ENCODE assay signal across 1 cellular context in the genomic region with DNA sequence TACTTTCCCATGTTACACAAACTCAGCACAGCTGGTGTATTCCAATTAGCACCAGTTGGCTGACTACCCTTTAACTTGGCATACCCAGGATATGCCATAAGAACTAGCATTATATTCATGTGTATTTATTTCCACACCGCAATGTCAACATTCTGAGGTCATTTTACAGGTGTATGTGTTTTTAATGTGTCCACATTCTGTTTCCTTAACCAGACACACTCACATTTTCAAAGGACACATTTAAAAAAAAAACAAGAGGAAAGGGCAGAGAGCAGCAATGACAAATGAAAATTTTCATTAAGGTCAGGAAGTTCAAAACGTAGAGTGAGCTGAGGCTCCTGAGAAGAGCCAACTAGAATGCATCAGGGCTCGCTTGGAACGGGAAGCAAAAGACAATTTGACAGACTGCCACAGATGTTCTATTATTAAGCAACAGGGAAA.
TF ChIP-seq lines count a peak whose summit lies in the region.

No MANE protein-coding gene starts in this region.

TF ChIP-seq in HepG2, 621 proteins besides CTCF, POLR2A, EP300 and RAD21 (continued from another document and continues in another):
- TF ChIP-seq, protein P1, sequence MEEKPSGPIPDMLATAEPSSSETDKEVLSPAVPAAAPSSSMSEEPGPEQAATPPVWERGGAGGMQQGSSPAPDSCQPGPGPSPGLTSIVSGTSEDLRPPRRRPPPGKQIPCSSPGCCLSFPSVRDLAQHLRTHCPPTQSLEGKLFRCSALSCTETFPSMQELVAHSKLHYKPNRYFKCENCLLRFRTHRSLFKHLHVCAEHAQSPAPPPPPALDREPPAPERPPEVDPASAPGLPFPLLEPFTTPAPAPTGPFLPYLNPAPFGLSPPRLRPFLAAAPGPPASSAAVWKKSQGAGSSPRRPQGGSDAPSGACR (CRISPR knock-in tag; IDR thresholded peaks at IDR 0.05), result no peak
- TF ChIP-seq JDP2 (CRISPR knock-in tag; IDR thresholded peaks at IDR 0.05; ENCODE audit: borderline replicate concordance) (no peak), HOXA5 (CRISPR knock-in tag; IDR thresholded peaks at IDR 0.05) (0 out of 2 replicates have a peak, but pooled peaks have one; percentile 49), PLRG1 (conservative IDR thresholded peaks at IDR 0.05) (no peak), MATR3 (CRISPR knock-in tag; IDR thresholded peaks at IDR 0.05) (no peak), ZNF34 (CRISPR knock-in tag; IDR thresholded peaks at IDR 0.05; ENCODE audit: borderline replicate concordance) (no peak), HDAC2 (CRISPR knock-in tag; IDR thresholded peaks at IDR 0.05) (no peak; the same call in 1 of the 2 replicates), ELF3 (CRISPR knock-in tag; IDR thresholded peaks at IDR 0.05) (peak; percentile 82; the same call in 1 of the 2 replicates), ZMYM2 (CRISPR knock-in tag; IDR thresholded peaks at IDR 0.05) (no peak), JUND (CRISPR knock-in tag; IDR thresholded peaks at IDR 0.05) (no peak), SMYD3 (CRISPR knock-in tag; IDR thresholded peaks at IDR 0.05) (no peak), ZNF30 (CRISPR knock-in tag; IDR thresholded peaks at IDR 0.05) (no peak), PHF5A (CRISPR knock-in tag; IDR thresholded peaks at IDR 0.05; ENCODE audit: low read depth, unreplicated experiment) (no peak), ZNF12 (CRISPR knock-in tag; IDR thresholded peaks at IDR 0.05) (no peak), HMG20A (CRISPR knock-in tag; IDR thresholded peaks at IDR 0.05; ENCODE audit: borderline replicate concordance) (peak; percentile 69; the same call in 1 of the 2 replicates), KDM5A (IDR thresholded peaks at IDR 0.05; ENCODE audit: borderline replicate concordance, low read length) (no peak), CEBPB (IDR thresholded peaks at IDR 0.05; ENCODE audit: borderline replicate concordance, low read depth, low read length) (no peak), ZNF780A (CRISPR knock-in tag; IDR thresholded peaks at IDR 0.05) (no peak), NBN (conservative IDR thresholded peaks at IDR 0.05) (no peak), ZNF841 (CRISPR knock-in tag; IDR thresholded peaks at IDR 0.05; ENCODE audit: borderline replicate concordance) (no peak), ZBTB7A (CRISPR knock-in tag; IDR thresholded peaks at IDR 0.05) (no peak), ZNF569 (CRISPR knock-in tag; IDR thresholded peaks at IDR 0.05; ENCODE audit: borderline replicate concordance) (no peak), TEAD2 (CRISPR knock-in tag; IDR thresholded peaks at IDR 0.05) (no peak), ZNF543 (CRISPR knock-in tag; IDR thresholded peaks at IDR 0.05) (no peak), ZNF207 (IDR thresholded peaks at IDR 0.05; ENCODE audit: borderline replicate concordance) (no peak), RXRA (CRISPR knock-in tag; IDR thresholded peaks at IDR 0.05) (no peak), ZNF382 (CRISPR knock-in tag; IDR thresholded peaks at IDR 0.05; ENCODE audit: borderline replicate concordance) (no peak), HDAC1 (CRISPR knock-in tag; IDR thresholded peaks at IDR 0.05) (peak; percentile 31; the same call in 1 of the 2 replicates), HHEX (CRISPR knock-in tag; IDR thresholded peaks at IDR 0.05) (no peak), CBX2 (IDR thresholded peaks at IDR 0.05; ENCODE audit: low read depth, low read length) (no peak), CBX2 (CRISPR knock-in tag; IDR thresholded peaks at IDR 0.05; ENCODE audit: low read depth) (no peak), ZNF567 (CRISPR knock-in tag; IDR thresholded peaks at IDR 0.05; ENCODE audit: borderline replicate concordance) (no peak), ZMYM3 (CRISPR knock-in tag; IDR thresholded peaks at IDR 0.05) (no peak), ZFAT (CRISPR knock-in tag; conservative IDR thresholded peaks at IDR 0.05) (no peak)
- TF ChIP-seq, protein P2, sequence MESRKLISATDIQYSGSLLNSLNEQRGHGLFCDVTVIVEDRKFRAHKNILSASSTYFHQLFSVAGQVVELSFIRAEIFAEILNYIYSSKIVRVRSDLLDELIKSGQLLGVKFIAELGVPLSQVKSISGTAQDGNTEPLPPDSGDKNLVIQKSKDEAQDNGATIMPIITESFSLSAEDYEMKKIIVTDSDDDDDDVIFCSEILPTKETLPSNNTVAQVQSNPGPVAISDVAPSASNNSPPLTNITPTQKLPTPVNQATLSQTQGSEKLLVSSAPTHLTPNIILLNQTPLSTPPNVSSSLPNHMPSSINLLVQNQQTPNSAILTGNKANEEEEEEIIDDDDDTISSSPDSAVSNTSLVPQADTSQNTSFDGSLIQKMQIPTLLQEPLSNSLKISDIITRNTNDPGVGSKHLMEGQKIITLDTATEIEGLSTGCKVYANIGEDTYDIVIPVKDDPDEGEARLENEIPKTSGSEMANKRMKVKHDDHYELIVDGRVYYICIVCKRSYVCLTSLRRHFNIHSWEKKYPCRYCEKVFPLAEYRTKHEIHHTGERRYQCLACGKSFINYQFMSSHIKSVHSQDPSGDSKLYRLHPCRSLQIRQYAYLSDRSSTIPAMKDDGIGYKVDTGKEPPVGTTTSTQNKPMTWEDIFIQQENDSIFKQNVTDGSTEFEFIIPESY (CRISPR knock-in tag; IDR thresholded peaks at IDR 0.05), result no peak
- TF ChIP-seq, protein P3, sequence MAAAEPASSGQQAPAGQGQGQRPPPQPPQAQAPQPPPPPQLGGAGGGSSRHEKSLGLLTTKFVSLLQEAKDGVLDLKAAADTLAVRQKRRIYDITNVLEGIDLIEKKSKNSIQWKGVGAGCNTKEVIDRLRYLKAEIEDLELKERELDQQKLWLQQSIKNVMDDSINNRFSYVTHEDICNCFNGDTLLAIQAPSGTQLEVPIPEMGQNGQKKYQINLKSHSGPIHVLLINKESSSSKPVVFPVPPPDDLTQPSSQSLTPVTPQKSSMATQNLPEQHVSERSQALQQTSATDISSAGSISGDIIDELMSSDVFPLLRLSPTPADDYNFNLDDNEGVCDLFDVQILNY (CRISPR knock-in tag; conservative IDR thresholded peaks at IDR 0.05), result no peak
- TF ChIP-seq, protein P4, sequence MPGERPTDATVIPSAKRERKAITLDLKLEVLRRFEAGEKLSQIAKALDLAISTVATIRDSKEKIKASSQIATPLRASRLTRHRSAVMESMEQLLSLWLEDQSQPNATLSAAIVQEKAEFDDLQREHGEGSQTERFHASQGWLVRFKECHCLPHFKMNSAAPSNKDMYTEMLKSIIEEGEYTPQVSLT (CRISPR knock-in tag; IDR thresholded peaks at IDR 0.05; ENCODE audit: borderline replicate concordance, low read depth), result no peak
- TF ChIP-seq, protein P5, sequence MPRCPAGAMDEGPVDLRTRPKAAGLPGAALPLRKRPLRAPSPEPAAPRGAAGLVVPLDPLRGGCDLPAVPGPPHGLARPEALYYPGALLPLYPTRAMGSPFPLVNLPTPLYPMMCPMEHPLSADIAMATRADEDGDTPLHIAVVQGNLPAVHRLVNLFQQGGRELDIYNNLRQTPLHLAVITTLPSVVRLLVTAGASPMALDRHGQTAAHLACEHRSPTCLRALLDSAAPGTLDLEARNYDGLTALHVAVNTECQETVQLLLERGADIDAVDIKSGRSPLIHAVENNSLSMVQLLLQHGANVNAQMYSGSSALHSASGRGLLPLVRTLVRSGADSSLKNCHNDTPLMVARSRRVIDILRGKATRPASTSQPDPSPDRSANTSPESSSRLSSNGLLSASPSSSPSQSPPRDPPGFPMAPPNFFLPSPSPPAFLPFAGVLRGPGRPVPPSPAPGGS (CRISPR knock-in tag; IDR thresholded peaks at IDR 0.05), result no peak
- TF ChIP-seq, protein P6, sequence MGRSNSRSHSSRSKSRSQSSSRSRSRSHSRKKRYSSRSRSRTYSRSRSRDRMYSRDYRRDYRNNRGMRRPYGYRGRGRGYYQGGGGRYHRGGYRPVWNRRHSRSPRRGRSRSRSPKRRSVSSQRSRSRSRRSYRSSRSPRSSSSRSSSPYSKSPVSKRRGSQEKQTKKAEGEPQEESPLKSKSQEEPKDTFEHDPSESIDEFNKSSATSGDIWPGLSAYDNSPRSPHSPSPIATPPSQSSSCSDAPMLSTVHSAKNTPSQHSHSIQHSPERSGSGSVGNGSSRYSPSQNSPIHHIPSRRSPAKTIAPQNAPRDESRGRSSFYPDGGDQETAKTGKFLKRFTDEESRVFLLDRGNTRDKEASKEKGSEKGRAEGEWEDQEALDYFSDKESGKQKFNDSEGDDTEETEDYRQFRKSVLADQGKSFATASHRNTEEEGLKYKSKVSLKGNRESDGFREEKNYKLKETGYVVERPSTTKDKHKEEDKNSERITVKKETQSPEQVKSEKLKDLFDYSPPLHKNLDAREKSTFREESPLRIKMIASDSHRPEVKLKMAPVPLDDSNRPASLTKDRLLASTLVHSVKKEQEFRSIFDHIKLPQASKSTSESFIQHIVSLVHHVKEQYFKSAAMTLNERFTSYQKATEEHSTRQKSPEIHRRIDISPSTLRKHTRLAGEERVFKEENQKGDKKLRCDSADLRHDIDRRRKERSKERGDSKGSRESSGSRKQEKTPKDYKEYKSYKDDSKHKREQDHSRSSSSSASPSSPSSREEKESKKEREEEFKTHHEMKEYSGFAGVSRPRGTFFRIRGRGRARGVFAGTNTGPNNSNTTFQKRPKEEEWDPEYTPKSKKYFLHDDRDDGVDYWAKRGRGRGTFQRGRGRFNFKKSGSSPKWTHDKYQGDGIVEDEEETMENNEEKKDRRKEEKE (IDR thresholded peaks at IDR 0.05), result no peak
- TF ChIP-seq, protein P7, sequence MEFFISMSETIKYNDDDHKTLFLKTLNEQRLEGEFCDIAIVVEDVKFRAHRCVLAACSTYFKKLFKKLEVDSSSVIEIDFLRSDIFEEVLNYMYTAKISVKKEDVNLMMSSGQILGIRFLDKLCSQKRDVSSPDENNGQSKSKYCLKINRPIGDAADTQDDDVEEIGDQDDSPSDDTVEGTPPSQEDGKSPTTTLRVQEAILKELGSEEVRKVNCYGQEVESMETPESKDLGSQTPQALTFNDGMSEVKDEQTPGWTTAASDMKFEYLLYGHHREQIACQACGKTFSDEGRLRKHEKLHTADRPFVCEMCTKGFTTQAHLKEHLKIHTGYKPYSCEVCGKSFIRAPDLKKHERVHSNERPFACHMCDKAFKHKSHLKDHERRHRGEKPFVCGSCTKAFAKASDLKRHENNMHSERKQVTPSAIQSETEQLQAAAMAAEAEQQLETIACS (CRISPR knock-in tag; IDR thresholded peaks at IDR 0.05), result no peak
- TF ChIP-seq, protein P8, sequence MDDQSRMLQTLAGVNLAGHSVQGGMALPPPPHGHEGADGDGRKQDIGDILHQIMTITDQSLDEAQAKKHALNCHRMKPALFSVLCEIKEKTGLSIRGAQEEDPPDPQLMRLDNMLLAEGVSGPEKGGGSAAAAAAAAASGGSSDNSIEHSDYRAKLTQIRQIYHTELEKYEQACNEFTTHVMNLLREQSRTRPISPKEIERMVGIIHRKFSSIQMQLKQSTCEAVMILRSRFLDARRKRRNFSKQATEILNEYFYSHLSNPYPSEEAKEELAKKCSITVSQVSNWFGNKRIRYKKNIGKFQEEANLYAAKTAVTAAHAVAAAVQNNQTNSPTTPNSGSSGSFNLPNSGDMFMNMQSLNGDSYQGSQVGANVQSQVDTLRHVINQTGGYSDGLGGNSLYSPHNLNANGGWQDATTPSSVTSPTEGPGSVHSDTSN (CRISPR knock-in tag; IDR thresholded peaks at IDR 0.05; ENCODE audit: borderline replicate concordance), result no peak
- TF ChIP-seq, protein P9, sequence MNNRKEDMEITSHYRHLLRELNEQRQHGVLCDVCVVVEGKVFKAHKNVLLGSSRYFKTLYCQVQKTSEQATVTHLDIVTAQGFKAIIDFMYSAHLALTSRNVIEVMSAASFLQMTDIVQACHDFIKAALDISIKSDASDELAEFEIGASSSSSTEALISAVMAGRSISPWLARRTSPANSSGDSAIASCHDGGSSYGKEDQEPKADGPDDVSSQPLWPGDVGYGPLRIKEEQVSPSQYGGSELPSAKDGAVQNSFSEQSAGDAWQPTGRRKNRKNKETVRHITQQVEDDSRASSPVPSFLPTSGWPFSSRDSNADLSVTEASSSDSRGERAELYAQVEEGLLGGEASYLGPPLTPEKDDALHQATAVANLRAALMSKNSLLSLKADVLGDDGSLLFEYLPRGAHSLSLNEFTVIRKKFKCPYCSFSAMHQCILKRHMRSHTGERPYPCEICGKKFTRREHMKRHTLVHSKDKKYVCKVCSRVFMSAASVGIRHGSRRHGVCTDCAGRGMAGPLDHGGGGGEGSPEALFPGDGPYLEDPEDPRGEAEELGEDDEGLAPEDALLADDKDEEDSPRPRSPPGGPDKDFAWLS (CRISPR knock-in tag; IDR thresholded peaks at IDR 0.05; ENCODE audit: borderline replicate concordance), result no peak
- TF ChIP-seq, protein P10, sequence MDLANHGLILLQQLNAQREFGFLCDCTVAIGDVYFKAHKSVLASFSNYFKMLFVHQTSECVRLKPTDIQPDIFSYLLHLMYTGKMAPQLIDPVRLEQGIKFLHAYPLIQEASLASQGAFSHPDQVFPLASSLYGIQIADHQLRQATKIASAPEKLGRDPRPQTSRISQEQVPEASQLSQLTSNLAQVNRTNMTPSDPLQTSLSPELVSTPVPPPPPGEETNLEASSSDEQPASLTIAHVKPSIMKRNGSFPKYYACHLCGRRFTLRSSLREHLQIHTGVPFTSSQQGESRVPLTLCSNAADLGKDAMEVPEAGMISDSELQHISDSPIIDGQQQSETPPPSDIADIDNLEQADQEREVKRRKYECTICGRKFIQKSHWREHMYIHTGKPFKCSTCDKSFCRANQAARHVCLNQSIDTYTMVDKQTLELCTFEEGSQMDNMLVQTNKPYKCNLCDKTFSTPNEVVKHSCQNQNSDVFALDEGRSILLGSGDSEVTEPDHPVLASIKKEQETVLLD (CRISPR knock-in tag; IDR thresholded peaks at IDR 0.05; ENCODE audit: low read depth), result no peak
- TF ChIP-seq, protein P11, sequence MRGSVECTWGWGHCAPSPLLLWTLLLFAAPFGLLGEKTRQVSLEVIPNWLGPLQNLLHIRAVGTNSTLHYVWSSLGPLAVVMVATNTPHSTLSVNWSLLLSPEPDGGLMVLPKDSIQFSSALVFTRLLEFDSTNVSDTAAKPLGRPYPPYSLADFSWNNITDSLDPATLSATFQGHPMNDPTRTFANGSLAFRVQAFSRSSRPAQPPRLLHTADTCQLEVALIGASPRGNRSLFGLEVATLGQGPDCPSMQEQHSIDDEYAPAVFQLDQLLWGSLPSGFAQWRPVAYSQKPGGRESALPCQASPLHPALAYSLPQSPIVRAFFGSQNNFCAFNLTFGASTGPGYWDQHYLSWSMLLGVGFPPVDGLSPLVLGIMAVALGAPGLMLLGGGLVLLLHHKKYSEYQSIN (CRISPR knock-in tag; IDR thresholded peaks at IDR 0.05; ENCODE audit: borderline replicate concordance), result no peak
- TF ChIP-seq, protein P12, sequence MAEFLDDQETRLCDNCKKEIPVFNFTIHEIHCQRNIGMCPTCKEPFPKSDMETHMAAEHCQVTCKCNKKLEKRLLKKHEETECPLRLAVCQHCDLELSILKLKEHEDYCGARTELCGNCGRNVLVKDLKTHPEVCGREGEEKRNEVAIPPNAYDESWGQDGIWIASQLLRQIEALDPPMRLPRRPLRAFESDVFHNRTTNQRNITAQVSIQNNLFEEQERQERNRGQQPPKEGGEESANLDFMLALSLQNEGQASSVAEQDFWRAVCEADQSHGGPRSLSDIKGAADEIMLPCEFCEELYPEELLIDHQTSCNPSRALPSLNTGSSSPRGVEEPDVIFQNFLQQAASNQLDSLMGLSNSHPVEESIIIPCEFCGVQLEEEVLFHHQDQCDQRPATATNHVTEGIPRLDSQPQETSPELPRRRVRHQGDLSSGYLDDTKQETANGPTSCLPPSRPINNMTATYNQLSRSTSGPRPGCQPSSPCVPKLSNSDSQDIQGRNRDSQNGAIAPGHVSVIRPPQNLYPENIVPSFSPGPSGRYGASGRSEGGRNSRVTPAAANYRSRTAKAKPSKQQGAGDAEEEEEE (CRISPR knock-in tag; IDR thresholded peaks at IDR 0.05; ENCODE audit: borderline replicate concordance), result no peak
